Comparison of ENCODE assay signal across 1 cellular context in the genomic region with DNA sequence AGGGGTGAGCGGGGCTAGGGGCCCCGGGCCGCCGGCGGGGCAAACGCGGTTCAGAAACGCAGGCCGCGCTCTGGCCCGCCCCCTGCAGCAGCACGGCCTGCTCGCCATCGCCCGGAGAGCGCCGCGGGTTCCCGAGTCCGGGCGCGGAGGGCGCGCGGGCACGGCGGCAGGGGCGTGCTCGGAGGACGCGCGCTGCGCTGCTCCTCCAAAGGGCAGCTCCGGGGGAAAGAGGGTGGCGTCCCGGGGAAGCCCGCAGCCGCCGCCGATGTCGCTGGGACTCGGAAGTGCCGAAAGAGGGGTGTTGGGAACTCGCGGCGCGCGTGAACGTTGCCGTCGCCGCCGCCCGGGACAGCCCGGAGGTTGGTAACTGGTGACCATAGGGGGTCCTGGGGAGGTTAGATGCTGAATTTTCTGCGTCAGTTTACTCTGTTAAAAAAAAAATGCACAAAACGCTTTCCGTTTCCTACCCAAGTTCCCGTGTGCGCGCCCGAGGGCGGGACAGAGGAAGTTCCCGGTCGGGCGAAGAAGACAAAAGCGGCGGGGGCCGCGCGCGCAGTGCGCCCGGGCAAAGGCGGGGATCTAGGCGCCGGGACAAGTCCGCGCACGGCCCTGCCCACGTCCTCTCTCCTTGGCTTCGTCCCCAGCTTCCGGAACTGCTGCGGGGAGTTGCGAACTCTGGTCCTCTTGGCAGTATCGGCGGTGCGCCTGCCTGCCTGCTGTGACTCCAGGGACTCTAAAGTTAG.
TF ChIP-seq lines count a peak whose summit lies in the region.

Gene HHAT (plus strand): TSS at position 157 of the 743 bp plus-strand sequence. CDS start 20,074 bp downstream, outside the sequence.

TF ChIP-seq in GM12878, 131 proteins besides CTCF, POLR2A, EP300 and RAD21 (continued from another document and continues in another):
- TF ChIP-seq WRNIP1 (IDR thresholded peaks at IDR 0.05; ENCODE audit: borderline replicate concordance, low read depth, low read length) (no peak), HCFC1 (IDR thresholded peaks at IDR 0.05; ENCODE audit: low read length) (peak; percentile 23; the same call in 1 of the 2 replicates), HSF1 (IDR thresholded peaks at IDR 0.05; ENCODE audit: low read depth, low read length) (no peak), NRF1 (conservative IDR thresholded peaks at IDR 0.05; ENCODE audit: low read depth, low read length) (no peak), ATF7 (IDR thresholded peaks at IDR 0.05; ENCODE audit: low read depth) (peak; percentile 58; the same call in 1 of the 2 replicates), PML (IDR thresholded peaks at IDR 0.05; ENCODE audit: low read length) (no peak), YBX1 (IDR thresholded peaks at IDR 0.05) (no peak), EZH2 (IDR thresholded peaks at IDR 0.05; ENCODE audit: borderline replicate concordance, control insufficient read depth, low read depth, low read length) (no peak), PBX3 (IDR thresholded peaks at IDR 0.05; ENCODE audit: insufficient replicate concordance, low read depth, low read length) (no peak), RCOR1 (conservative IDR thresholded peaks at IDR 0.05; ENCODE audit: low read depth, low read length) (no peak), CEBPB (IDR thresholded peaks at IDR 0.05; ENCODE audit: borderline replicate concordance in 1 of 2, low read depth in 2 of 2, low read length in 2 of 2) (no peak), NR2C2 (IDR thresholded peaks at IDR 0.05; ENCODE audit: borderline replicate concordance, control insufficient read depth, insufficient read length, low read depth) (no peak), SUZ12 (IDR thresholded peaks at IDR 0.05; ENCODE audit: unreplicated experiment) (no peak), BACH1 (IDR thresholded peaks at IDR 0.05; ENCODE audit: borderline replicate concordance) (peak; percentile 62; the same call in 1 of the 2 replicates), NBN (IDR thresholded peaks at IDR 0.05) (peak; percentile 40; the same call in 1 of the 2 replicates), MTA3 (IDR thresholded peaks at IDR 0.05; ENCODE audit: borderline replicate concordance, low read length) (no peak), ETV6 (conservative IDR thresholded peaks at IDR 0.05 in 1 of 2, IDR thresholded peaks at IDR 0.05 in 1 of 2; ENCODE audit: borderline replicate concordance in 1 of 2, low read depth in 1 of 2) (no peak), YY1 (IDR thresholded peaks at IDR 0.05; ENCODE audit: low read depth, low read length) (peak; percentile 30; the same call in 1 of the 2 replicates), MYC (IDR thresholded peaks at IDR 0.05; ENCODE audit: insufficient read depth, insufficient read length, insufficient replicate concordance, low read length, severe bottlenecking) (no peak), ZZZ3 (IDR thresholded peaks at IDR 0.05; ENCODE audit: control insufficient read depth, insufficient read length, low read depth) (no peak), SREBF2 (IDR thresholded peaks at IDR 0.05; ENCODE audit: low read length) (no peak), RELA (IDR thresholded peaks at IDR 0.05; ENCODE audit: borderline replicate concordance, partially characterized antibody) (peak; percentile 40), MEF2A (IDR thresholded peaks at IDR 0.05; ENCODE audit: insufficient read depth, low read depth, low read length) (no peak), TBL1XR1 (IDR thresholded peaks at IDR 0.05; ENCODE audit: low read depth, low read length) (no peak), TCF3 (IDR thresholded peaks at IDR 0.05; ENCODE audit: borderline replicate concordance, insufficient read depth, low read depth, low read length) (no peak), IRF5 (IDR thresholded peaks at IDR 0.05; ENCODE audit: borderline replicate concordance) (no peak), BCLAF1 (IDR thresholded peaks at IDR 0.05) (no peak), JUND (IDR thresholded peaks at IDR 0.05; ENCODE audit: low read depth, low read length) (no peak), IKZF1 (conservative IDR thresholded peaks at IDR 0.05) (peak; percentile 83), PAX5 (IDR thresholded peaks at IDR 0.05; ENCODE audit: borderline replicate concordance, low read depth, low read length) (no peak), DPF2 (IDR thresholded peaks at IDR 0.05) (peak; percentile 79; the same call in 1 of the 2 replicates), SKIL (IDR thresholded peaks at IDR 0.05; ENCODE audit: low read depth, poor library complexity, severe bottlenecking) (no peak), TAF1 (IDR thresholded peaks at IDR 0.05; ENCODE audit: borderline replicate concordance, low read depth, low read length) (peak; percentile 30; the same call in 1 of the 2 replicates), POLR2AphosphoS2 (IDR thresholded peaks at IDR 0.05; ENCODE audit: low read depth, low read length) (peak; percentile 35; the same call in 1 of the 2 replicates), USF2 (IDR thresholded peaks at IDR 0.05; ENCODE audit: borderline replicate concordance, low read depth, low read length) (no peak), BCL11A (IDR thresholded peaks at IDR 0.05; ENCODE audit: low read depth, low read length) (no peak)
- TF ChIP-seq, protein P1, sequence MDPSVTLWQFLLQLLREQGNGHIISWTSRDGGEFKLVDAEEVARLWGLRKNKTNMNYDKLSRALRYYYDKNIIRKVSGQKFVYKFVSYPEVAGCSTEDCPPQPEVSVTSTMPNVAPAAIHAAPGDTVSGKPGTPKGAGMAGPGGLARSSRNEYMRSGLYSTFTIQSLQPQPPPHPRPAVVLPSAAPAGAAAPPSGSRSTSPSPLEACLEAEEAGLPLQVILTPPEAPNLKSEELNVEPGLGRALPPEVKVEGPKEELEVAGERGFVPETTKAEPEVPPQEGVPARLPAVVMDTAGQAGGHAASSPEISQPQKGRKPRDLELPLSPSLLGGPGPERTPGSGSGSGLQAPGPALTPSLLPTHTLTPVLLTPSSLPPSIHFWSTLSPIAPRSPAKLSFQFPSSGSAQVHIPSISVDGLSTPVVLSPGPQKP (IDR thresholded peaks at IDR 0.05; ENCODE audit: low read depth, low read length), result peak; percentile 51; the same call in 1 of the 2 replicates
- TF ChIP-seq, protein P2, sequence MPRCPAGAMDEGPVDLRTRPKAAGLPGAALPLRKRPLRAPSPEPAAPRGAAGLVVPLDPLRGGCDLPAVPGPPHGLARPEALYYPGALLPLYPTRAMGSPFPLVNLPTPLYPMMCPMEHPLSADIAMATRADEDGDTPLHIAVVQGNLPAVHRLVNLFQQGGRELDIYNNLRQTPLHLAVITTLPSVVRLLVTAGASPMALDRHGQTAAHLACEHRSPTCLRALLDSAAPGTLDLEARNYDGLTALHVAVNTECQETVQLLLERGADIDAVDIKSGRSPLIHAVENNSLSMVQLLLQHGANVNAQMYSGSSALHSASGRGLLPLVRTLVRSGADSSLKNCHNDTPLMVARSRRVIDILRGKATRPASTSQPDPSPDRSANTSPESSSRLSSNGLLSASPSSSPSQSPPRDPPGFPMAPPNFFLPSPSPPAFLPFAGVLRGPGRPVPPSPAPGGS (IDR thresholded peaks at IDR 0.05; ENCODE audit: borderline replicate concordance, insufficient read depth, low read depth, low read length, poor library complexity, severe bottlenecking), result no peak
- TF ChIP-seq, protein P3, sequence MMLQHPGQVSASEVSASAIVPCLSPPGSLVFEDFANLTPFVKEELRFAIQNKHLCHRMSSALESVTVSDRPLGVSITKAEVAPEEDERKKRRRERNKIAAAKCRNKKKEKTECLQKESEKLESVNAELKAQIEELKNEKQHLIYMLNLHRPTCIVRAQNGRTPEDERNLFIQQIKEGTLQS (IDR thresholded peaks at IDR 0.05; ENCODE audit: borderline replicate concordance, extremely low read depth, low read depth, low read length), result no peak
- TF ChIP-seq, protein P4, sequence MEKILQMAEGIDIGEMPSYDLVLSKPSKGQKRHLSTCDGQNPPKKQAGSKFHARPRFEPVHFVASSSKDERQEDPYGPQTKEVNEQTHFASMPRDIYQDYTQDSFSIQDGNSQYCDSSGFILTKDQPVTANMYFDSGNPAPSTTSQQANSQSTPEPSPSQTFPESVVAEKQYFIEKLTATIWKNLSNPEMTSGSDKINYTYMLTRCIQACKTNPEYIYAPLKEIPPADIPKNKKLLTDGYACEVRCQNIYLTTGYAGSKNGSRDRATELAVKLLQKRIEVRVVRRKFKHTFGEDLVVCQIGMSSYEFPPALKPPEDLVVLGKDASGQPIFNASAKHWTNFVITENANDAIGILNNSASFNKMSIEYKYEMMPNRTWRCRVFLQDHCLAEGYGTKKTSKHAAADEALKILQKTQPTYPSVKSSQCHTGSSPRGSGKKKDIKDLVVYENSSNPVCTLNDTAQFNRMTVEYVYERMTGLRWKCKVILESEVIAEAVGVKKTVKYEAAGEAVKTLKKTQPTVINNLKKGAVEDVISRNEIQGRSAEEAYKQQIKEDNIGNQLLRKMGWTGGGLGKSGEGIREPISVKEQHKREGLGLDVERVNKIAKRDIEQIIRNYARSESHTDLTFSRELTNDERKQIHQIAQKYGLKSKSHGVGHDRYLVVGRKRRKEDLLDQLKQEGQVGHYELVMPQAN (conservative IDR thresholded peaks at IDR 0.05), result no peak; the same call in 1 of the 2 replicates
- TF ChIP-seq, protein P5, sequence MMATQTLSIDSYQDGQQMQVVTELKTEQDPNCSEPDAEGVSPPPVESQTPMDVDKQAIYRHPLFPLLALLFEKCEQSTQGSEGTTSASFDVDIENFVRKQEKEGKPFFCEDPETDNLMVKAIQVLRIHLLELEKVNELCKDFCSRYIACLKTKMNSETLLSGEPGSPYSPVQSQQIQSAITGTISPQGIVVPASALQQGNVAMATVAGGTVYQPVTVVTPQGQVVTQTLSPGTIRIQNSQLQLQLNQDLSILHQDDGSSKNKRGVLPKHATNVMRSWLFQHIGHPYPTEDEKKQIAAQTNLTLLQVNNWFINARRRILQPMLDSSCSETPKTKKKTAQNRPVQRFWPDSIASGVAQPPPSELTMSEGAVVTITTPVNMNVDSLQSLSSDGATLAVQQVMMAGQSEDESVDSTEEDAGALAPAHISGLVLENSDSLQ (IDR thresholded peaks at IDR 0.05), result no peak
